ENCODE assay signal across 9 cellular contexts in genomic region chr22:18954333-18954732, GRCh38. TPM values are rescaled to one million over a fixed set of nuclear protein-coding genes. Genes with fewer than 3 reads are reported as not detected.
DNase-seq lines count a peak whose midpoint lies in the region; TF ChIP-seq lines count a peak whose summit lies in the region.
"Had no signal": no experiment of that assay in that cellular context is flagged by ENCODE, and none has a peak within 500 bp of the region (broad histone marks: within the 10 kb centered on the region; RNA-seq: fewer than 3 reads in every experiment).

No MANE protein-coding gene starts in this region.

- H3K4me3 Mint-ChIP-seq in CD8-positive, alpha-beta memory T cell, result no peak overlapping the region
- H3K4me3 Mint-ChIP-seq: IgD-negative memory B cell had no signal

- no peaks in the 10 kb centered on the region for H3K36me3 Mint-ChIP-seq in CD8-positive, alpha-beta memory T cell
- H3K36me3 Mint-ChIP-seq: IgD-negative memory B cell had no signal

- no peak overlapping the region for H3K14ac ChIP-seq in trophoblast cell (ENCODE audit: low read length)

- H3K36me3 ChIP-seq in CD8-positive, alpha-beta memory T cell (ENCODE audit: insufficient read depth, low read length), result no peaks in the 10 kb centered on the region
- no peaks in the 10 kb centered on the region for H3K36me3 ChIP-seq in trophoblast cell (ENCODE audit: control insufficient read depth in 1 of 2, insufficient read depth in 2 of 2, low read length in 2 of 2)
- no peaks in the 10 kb centered on the region for H3K36me3 ChIP-seq in uterus

- no peak overlapping the region for H3K18ac ChIP-seq in trophoblast cell (ENCODE audit: low read length)

- no peak overlapping the region for H2BK120ac ChIP-seq in trophoblast cell (ENCODE audit: insufficient read depth, low read length, poor library complexity)

- H4K8ac ChIP-seq in trophoblast cell (ENCODE audit: low read depth, low read length), result no peak overlapping the region

- H3K27me3 ChIP-seq in CD8-positive, alpha-beta memory T cell (ENCODE audit: insufficient read depth, low read length, poor library complexity, severe bottlenecking), result no peaks in the 10 kb centered on the region
- no peaks in the 10 kb centered on the region for H3K27me3 ChIP-seq in trophoblast cell (ENCODE audit: insufficient read depth, low read length)
- H3K27me3 ChIP-seq in uterus, result no peaks in the 10 kb centered on the region

- H3K9me3 ChIP-seq in CD8-positive, alpha-beta memory T cell (ENCODE audit: low read length), result no peaks in the 10 kb centered on the region
- H3K9me3 ChIP-seq in trophoblast cell (ENCODE audit: insufficient read depth, low read depth, low read length), result no peaks in the 10 kb centered on the region
- no peaks in the 10 kb centered on the region for H3K9me3 ChIP-seq in uterus

- WGBS in trophoblast cell (ENCODE audit: extremely low coverage, insufficient coverage, insufficient read length), result no CpG with 5 or more reads among the region's 10 CpGs

- H2AK5ac ChIP-seq in trophoblast cell (ENCODE audit: low read length), result no peak overlapping the region

- no peak overlapping the region for H3K27ac Mint-ChIP-seq in CD8-positive, alpha-beta memory T cell
- H3K27ac Mint-ChIP-seq: IgD-negative memory B cell had no signal

- no peak overlapping the region for H3K27ac ChIP-seq in CD8-positive, alpha-beta memory T cell (ENCODE audit: low read depth, low read length)
- no peak overlapping the region for H3K27ac ChIP-seq in trophoblast cell (ENCODE audit: low read depth, low read length)
- no peak overlapping the region for H3K27ac ChIP-seq in uterus

- no peak overlapping the region for H3K23ac ChIP-seq in trophoblast cell (ENCODE audit: low read length)

- H2BK5ac ChIP-seq in trophoblast cell (ENCODE audit: low read depth, low read length, poor library complexity), result no peak overlapping the region

- peak; percentile 76 for TF ChIP-seq CTCF in HFF-Myc (IDR thresholded peaks at IDR 0.05; ENCODE audit: low read depth, low read length, missing control alignments)
- peak; percentile 63 to 78 (median 70) for TF ChIP-seq CTCF in uterus (IDR thresholded peaks at IDR 0.05)

- no peaks in the 10 kb centered on the region for H3K4me1 ChIP-seq in CD8-positive, alpha-beta memory T cell (ENCODE audit: insufficient read depth, low read length)
- H3K4me1 ChIP-seq in trophoblast cell (ENCODE audit: control insufficient read depth in 1 of 2, insufficient read depth in 2 of 2, low read length in 2 of 2) (no peaks in the 10 kb centered on the region), uterus (no peaks in the 10 kb centered on the region)

- peak; percentile 29 to 60 (median 36) for DNase-seq in CD8-positive, alpha-beta memory T cell
- DNase-seq in HFF-Myc (ENCODE audit: extremely low read depth, low read depth) (no peak), SHP77 treated with DMSO at 0.1 percent for 48 hours (lab: John Stamatoyannopoulos, UW) (peak; percentile 29), glomerular visceral epithelial cell (ENCODE audit: extremely low spot score) (peak; percentile 56), trophoblast cell (peak; percentile 70 to 74), uterus (peak in 1 of 2 donors; percentile 64), NCI-H1048 (lab: John Stamatoyannopoulos, UW) (no peak)
- DNase-seq in activated naive CD4-positive, alpha-beta T cell treated with Interleukin-2 at 50 U/mL for 16 hours, result peak; percentile 57

- H4K91ac ChIP-seq in trophoblast cell (ENCODE audit: low read depth, low read length), result no peak overlapping the region

- no peak overlapping the region for H2BK12ac ChIP-seq in trophoblast cell (ENCODE audit: low read length)

- intact Hi-C loops in uterus (cut with DNase I; ENCODE audit: low total_unique reads), result no loop called here

- peaks cover 2 to 5% (median 5%) of the 10 kb centered on the region in 3 donors for H3K4me1 Mint-ChIP-seq in CD8-positive, alpha-beta memory T cell
- H3K4me1 Mint-ChIP-seq: IgD-negative memory B cell had no signal

- H3K9ac ChIP-seq in trophoblast cell (ENCODE audit: low read length), result no peak overlapping the region

- CTCF ChIA-PET in CD8-positive, alpha-beta memory T cell (lab: Charles Lee), result interaction anchor here (1.1 kb wide), 1 partner anchor 676 kb away, joined by 5 read pairs; no protein-coding TSS in a partner anchor

- POLR2A ChIA-PET in CD8-positive, alpha-beta memory T cell (lab: Charles Lee), result no interaction called here

- H3K79me1 ChIP-seq in trophoblast cell (ENCODE audit: low read length), result no peaks in the 10 kb centered on the region

- H2AFZ ChIP-seq in trophoblast cell (ENCODE audit: insufficient read depth, low read length, poor library complexity), result no peak overlapping the region

- no peak overlapping the region for H4K12ac ChIP-seq in trophoblast cell (ENCODE audit: low read depth, low read length)

- no peak for TF ChIP-seq POLR2A in uterus (IDR thresholded peaks at IDR 0.05)

- H3K9me3 Mint-ChIP-seq in CD8-positive, alpha-beta memory T cell, result no peaks in the 10 kb centered on the region
- H3K9me3 Mint-ChIP-seq: IgD-negative memory B cell had no signal

- H3K79me2 ChIP-seq in trophoblast cell (ENCODE audit: control insufficient read depth, insufficient read depth, low read length, poor library complexity), result no peaks in the 10 kb centered on the region

- no peak overlapping the region for H3K4ac ChIP-seq in trophoblast cell (ENCODE audit: low read depth, low read length)

- H3K4me2 ChIP-seq in trophoblast cell (ENCODE audit: low read length), result no peak overlapping the region

- H3K27me3 Mint-ChIP-seq in CD8-positive, alpha-beta memory T cell, result peaks cover 1 to 24% of the 10 kb centered on the region in 2 donors

- no peak overlapping the region for H3K4me3 ChIP-seq in CD8-positive, alpha-beta memory T cell (ENCODE audit: low read length)
- H3K4me3 ChIP-seq in HFF-Myc (replicated peaks; ENCODE audit: low read depth, low read length), result no peak overlapping the region
- no peak overlapping the region for H3K4me3 ChIP-seq in trophoblast cell (ENCODE audit: low read depth, low read length)
- H3K4me3 ChIP-seq in uterus, result no peak overlapping the region

RNA-seq across cellular contexts. Expression of gene PRODH, which starts 18.2 kb away (rescaled TPM):
- under 1 TPM; 0.24 to 0.46 TPM for total RNA-seq in CD8-positive, alpha-beta memory T cell
- 0.05 TPM for polyA plus RNA-seq in CD8-positive, alpha-beta memory T cell
- 0.97 and 1.5 TPM in 2 replicates for polyA plus RNA-seq in trophoblast cell (2013)
- 1 to 10 TPM in 3 of 4 donors, not detected in 1; 1.0 to 3.7 (median 2.6) TPM for total RNA-seq in uterus
- polyA plus RNA-seq: IgD-negative memory B cell had no signal

RNA-seq across cellular contexts. Expression of gene DGCR6, which starts 48.2 kb away (rescaled TPM):
- total RNA-seq in CD8-positive, alpha-beta memory T cell, result 1 to 10 TPM; 1.2 to 1.5 TPM
- polyA plus RNA-seq in CD8-positive, alpha-beta memory T cell, result 1.4 TPM
- 0.77 and 0.93 TPM in 2 replicates for polyA plus RNA-seq in trophoblast cell (2013)
- 1 to 10 TPM in 3 of 4 donors, not detected in 1; 1.8 to 2.9 (median 1.9) TPM for total RNA-seq in uterus

Comparison
In these comparisons a context has a peak if more than half of its experiments do, and no peak if none do; other contexts are left out.
1. DNase-seq: peak in CD8-positive, alpha-beta memory T cell (5 of 5), SHP77 treated with DMSO at 0.1 percent for 48 hours (single experiment), activated naive CD4-positive, alpha-beta T cell treated with Interleukin-2 at 50 U/mL for 16 hours (single experiment), glomerular visceral epithelial cell (single experiment) and trophoblast cell (2 of 2); none in HFF-Myc (single experiment) and NCI-H1048 (single experiment).